ENCODE assay signal across 8 cellular contexts in genomic region chr20:50111120-50111828, GRCh38. TPM values are rescaled to one million over a fixed set of nuclear protein-coding genes. Genes with fewer than 3 reads are reported as not detected.
DNase-seq lines count a peak whose midpoint lies in the region; ATAC-seq, FAIRE-seq and TF ChIP-seq lines count a peak whose summit lies in the region.

No MANE protein-coding gene starts in this region.

- TF ChIP-seq CTCF in OCI-LY3 (IDR thresholded peaks at IDR 0.05; ENCODE audit: low read depth, low read length) (no peak), GM12878 (IDR thresholded peaks at IDR 0.05 in 2 of 3, conservative IDR thresholded peaks at IDR 0.05 in 1 of 3; ENCODE audit: control insufficient read depth in 2 of 3, extremely low read depth in 1 of 3, insufficient read depth in 1 of 3, low read depth in 3 of 3, low read length in 3 of 3) (no peak), mesothelial cell of epicardium (IDR thresholded peaks at IDR 0.05; ENCODE audit: unreplicated experiment) (no peak), thoracic aorta (IDR thresholded peaks at IDR 0.05) (no peak)

- no TSS peak for BruUV-seq in GM12878 (replicated peaks; lab: Mats Ljungman, UMichigan)

- no peaks in the 10 kb centered on the region for H3K27me3 ChIP-seq in CD4-positive, CD25-positive, alpha-beta regulatory T cell (ENCODE audit: control insufficient read depth, insufficient read depth, low read length)
- H3K27me3 ChIP-seq in OCI-LY3 (ENCODE audit: low read depth, low read length) (no peaks in the 10 kb centered on the region), GM12878 (replicated peaks in 1 of 2; ENCODE audit: control insufficient read depth in 2 of 2, insufficient read depth in 2 of 2, low read length in 1 of 2) (no peaks in the 10 kb centered on the region), thoracic aorta (replicated peaks; ENCODE audit: insufficient read depth) (no peaks in the 10 kb centered on the region)

- H3K4me2 ChIP-seq in OCI-LY3 (ENCODE audit: low read length) (peak overlapping the region; percentile 94), GM12878 (ENCODE audit: control insufficient read depth, insufficient read depth) (peak overlapping the region; percentile 91)

- H3K36me3 Mint-ChIP-seq in CD4-positive, CD25-positive, alpha-beta regulatory T cell, result no peaks in the 10 kb centered on the region
- H3K36me3 Mint-ChIP-seq in mesothelial cell of epicardium, result no peaks in the 10 kb centered on the region

- H3K79me2 ChIP-seq in OCI-LY3 (ENCODE audit: low read length) (peaks cover 83% of the 10 kb centered on the region), GM12878 (ENCODE audit: control insufficient read depth, insufficient read depth, low read length) (peaks cover 84% of the 10 kb centered on the region)

- H3K4me3 Mint-ChIP-seq in CD4-positive, CD25-positive, alpha-beta regulatory T cell, result peak overlapping the region; percentile 96 to 100 (median 98)
- H3K4me3 Mint-ChIP-seq in mesothelial cell of epicardium, result peak overlapping the region; percentile 95

- in situ Hi-C loops in GM12878 (cut with MboI), result no loop called here

- FAIRE-seq in GM12878 (lab: Jason Lieb, UNC), result no peak

- peaks cover 27 to 95% (median 84%) of the 10 kb centered on the region in 4 donors for H3K4me1 Mint-ChIP-seq in CD4-positive, CD25-positive, alpha-beta regulatory T cell
- peaks cover 70% of the 10 kb centered on the region for H3K4me1 Mint-ChIP-seq in mesothelial cell of epicardium

- CTCF ChIA-PET in GM12878 (lab: Yijun Ruan, JAX), result interaction anchor here (0.7 to 3.3 kb wide), 10 partner anchors 9 to 132 kb away, joined by 3 to 13 read pairs (median 4); partner anchors contain the start of gene PEDS1

- intact Hi-C loops in GM12878 (cut with micrococcal nuclease; ENCODE audit: unreplicated experiment), result loop anchor here (5.0 kb wide), 1 partner anchor 41 kb away; the partner anchor contains the start of gene PEDS1

- POLR2A ChIA-PET in GM12878 (lab: Charles Lee), result no interaction called here

- H3K36me3 ChIP-seq in CD4-positive, CD25-positive, alpha-beta regulatory T cell (ENCODE audit: control insufficient read depth, insufficient read depth, low read length), result no peaks in the 10 kb centered on the region
- H3K36me3 ChIP-seq in OCI-LY3 (replicated peaks; ENCODE audit: low read depth, low read length), result peaks cover 38% of the 10 kb centered on the region
- 0 out of 4 replicates have a peak, but pooled peaks cover 0 to 3% of the 10 kb centered on the region in 2 experiments for H3K36me3 ChIP-seq in GM12878 (ENCODE audit: control insufficient read depth in 2 of 2, insufficient read depth in 2 of 2, low read length in 1 of 2)
- H3K36me3 ChIP-seq in thoracic aorta, result no peaks in the 10 kb centered on the region

- peak overlapping the region; percentile 96 to 99 (median 98) for H3K27ac Mint-ChIP-seq in CD4-positive, CD25-positive, alpha-beta regulatory T cell
- H3K27ac Mint-ChIP-seq in mesothelial cell of epicardium, result peak overlapping the region; percentile 65

- WGBS in GM12878 (ENCODE audit: insufficient coverage, insufficient replicate concordance, low lambda C conversion rate, missing lambda C conversion rate), result 2% methylated on average over 10 of the region's 10 CpGs

- no peak for TF ChIP-seq EP300 in GM12878 (IDR thresholded peaks at IDR 0.05; ENCODE audit: borderline replicate concordance in 1 of 2, control insufficient read depth in 1 of 2, low read depth in 2 of 2, low read length in 2 of 2)

- no peaks in the 10 kb centered on the region for H3K9me3 ChIP-seq in CD4-positive, CD25-positive, alpha-beta regulatory T cell (ENCODE audit: control insufficient read depth in 2 of 2, low read length in 2 of 2)
- no peaks in the 10 kb centered on the region for H3K9me3 ChIP-seq in OCI-LY3 (ENCODE audit: insufficient read depth, low read length)
- no peaks in the 10 kb centered on the region for H3K9me3 ChIP-seq in GM12878 (replicated peaks; ENCODE audit: control insufficient read depth, insufficient read depth, low read length)
- no peaks in the 10 kb centered on the region for H3K9me3 ChIP-seq in thoracic aorta

- TF ChIP-seq RAD21 in GM12878 (IDR thresholded peaks at IDR 0.05; ENCODE audit: insufficient read depth, low read depth, low read length), result no peak

- peak overlapping the region; percentile 96 for H3K4me3 ChIP-seq in CD4-positive, CD25-positive, alpha-beta regulatory T cell (ENCODE audit: low read depth, low read length)
- H3K4me3 ChIP-seq in OCI-LY3 (ENCODE audit: low read length) (peak overlapping the region; percentile 87), GM12878 (peak overlapping the region; percentile 93), thoracic aorta (peak overlapping the region; percentile 91)

- SMC1A ChIA-PET in GM12878 (lab: Charles Lee; ENCODE audit: uncharacterized antibody, unreplicated experiment), result interaction anchor here (1.0 to 3.3 kb wide), 7 partner anchors 8 to 58 kb away, joined by 3 to 13 read pairs (median 5); partner anchors contain the start of gene PEDS1

- no peak for ATAC-seq in CD4-positive, CD25-positive, alpha-beta regulatory T cell (ENCODE audit: low read depth in 2 of 2)
- ATAC-seq in GM12878, result peak; percentile 27
- no peak for ATAC-seq in thoracic aorta (ENCODE audit: insufficient number of reproducible peaks, low FRiP score, low read depth)
- ATAC-seq in HG02610 (IDR thresholded peaks at IDR 0.05; ENCODE audit: unreplicated experiment), result no peak

- peaks cover 68% of the 10 kb centered on the region for H3K4me1 ChIP-seq in CD4-positive, CD25-positive, alpha-beta regulatory T cell (ENCODE audit: control insufficient read depth, insufficient read depth, low read length, poor library complexity, severe bottlenecking)
- peaks cover 52% of the 10 kb centered on the region for H3K4me1 ChIP-seq in OCI-LY3 (ENCODE audit: low read length)
- H3K4me1 ChIP-seq in GM12878 (ENCODE audit: control insufficient read depth, insufficient read depth, low read length), result peaks cover 46% of the 10 kb centered on the region
- peaks cover 26 to 83% of the 10 kb centered on the region in 2 donors for H3K4me1 ChIP-seq in thoracic aorta (ENCODE audit: control insufficient read depth in 1 of 2, low read depth in 2 of 2)

- H4K20me1 ChIP-seq in OCI-LY3 (ENCODE audit: insufficient read depth, low read length) (peaks cover 59% of the 10 kb centered on the region), GM12878 (ENCODE audit: control insufficient read depth, insufficient read depth) (peaks cover 14% of the 10 kb centered on the region)

- no peak overlapping the region for H2AFZ ChIP-seq in OCI-LY3 (ENCODE audit: low read depth, low read length)
- no peak overlapping the region for H2AFZ ChIP-seq in GM12878 (ENCODE audit: control insufficient read depth, low read depth, low read length)

- H3K9me3 Mint-ChIP-seq in CD4-positive, CD25-positive, alpha-beta regulatory T cell, result no peaks in the 10 kb centered on the region
- no peaks in the 10 kb centered on the region for H3K9me3 Mint-ChIP-seq in mesothelial cell of epicardium

- H3K27me3 Mint-ChIP-seq in CD4-positive, CD25-positive, alpha-beta regulatory T cell, result no peaks in the 10 kb centered on the region
- no peaks in the 10 kb centered on the region for H3K27me3 Mint-ChIP-seq in mesothelial cell of epicardium (ENCODE audit: low read depth)

- DNase-seq in CD4-positive, CD25-positive, alpha-beta regulatory T cell, result peak in 1 of 3 donors; percentile 31
- DNase-seq in GM12878 (ENCODE audit: low read depth, low spot score) (no peak), mesothelial cell of epicardium (ENCODE audit: low spot score in 2 of 2, unreplicated experiment in 2 of 2) (no peak), thoracic aorta (ENCODE audit: low spot score) (no peak), cerebellar cortex (ENCODE audit: low spot score) (no peak), NCI-H2196 (lab: John Stamatoyannopoulos, UW; ENCODE audit: unreplicated experiment) (no peak)

- RAD21 ChIA-PET in GM12878 (lab: Charles Lee; ENCODE audit: unreplicated experiment), result interaction anchor here (1.1 to 2.5 kb wide), 2 partner anchors 40 to 42 kb away, joined by 4 to 9 read pairs; partner anchors contain the start of gene PEDS1

- TF ChIP-seq POLR2A in GM12878 (IDR thresholded peaks at IDR 0.05; ENCODE audit: low read depth, low read length), result no peak

- H3K9ac ChIP-seq in OCI-LY3 (ENCODE audit: low read length), result peak overlapping the region; percentile 95
- peak overlapping the region; percentile 94 for H3K9ac ChIP-seq in GM12878 (ENCODE audit: control insufficient read depth, insufficient read depth, low read length)

- peak overlapping the region; percentile 92 for H3K27ac ChIP-seq in CD4-positive, CD25-positive, alpha-beta regulatory T cell (ENCODE audit: insufficient read depth, low read length, poor library complexity, severe bottlenecking)
- H3K27ac ChIP-seq in OCI-LY3 (ENCODE audit: low read length) (0 out of 2 replicates have a peak overlapping the region, but pooled peaks have one; percentile 78), GM12878 (ENCODE audit: control insufficient read depth, insufficient read depth) (peak overlapping the region; percentile 87), thoracic aorta (peak overlapping the region in 1 of 2 donors; percentile 95)

RNA-seq across cellular contexts. Expression of gene UBE2V1, which starts 1.7 kb away (rescaled TPM):
- total RNA-seq in CD4-positive, CD25-positive, alpha-beta regulatory T cell, result 124 TPM
- polyA plus RNA-seq in CD4-positive, CD25-positive, alpha-beta regulatory T cell, result 100 to 1,000 TPM; 115 to 130 (median 127) TPM
- 310 and 312 TPM in 2 replicates for total RNA-seq in GM12878 (2013; cell fraction: nucleolus; rRNA removed)
- 51.8 and 57.8 TPM in 2 replicates for total RNA-seq in GM12878 (2014; rRNA removed)
- 87.4 and 90.5 TPM in 2 replicates for total RNA-seq in GM12878 (2014; rRNA removed; fragmentation: Illumina TruSeq; extraction: Trizol)
- total RNA-seq in GM12878 (2021), result 102 and 104 TPM in 2 replicates
- 80.2 TPM for polyA plus RNA-seq in GM12878 (2011; ENCODE audit: low read depth)
- polyA plus RNA-seq in GM12878 (2011; rRNA removed), result 110 and 131 TPM in 2 replicates
- polyA plus RNA-seq in GM12878 (2011; cell fraction: cytosol; rRNA removed), result 88.2 and 104 TPM in 2 replicates
- polyA plus RNA-seq in GM12878 (2011; cell fraction: nucleus; rRNA removed), result 79.4 and 82.7 TPM in 2 replicates
- polyA plus RNA-seq in GM12878 (2012), result 116 and 119 TPM in 2 replicates
- 219 and 257 TPM in 2 replicates for polyA plus RNA-seq in GM12878 (2014; fragmentation: Illumina TruSeq; extraction: Trizol)
- 100 to 1,000 TPM; 151 to 215 TPM for polyA plus RNA-seq in GM12878 (2014; fragmentation: Nextera tagmentation; extraction: Ambion mirVana)
- polyA plus RNA-seq in GM12878 (2014; rRNA removed), result 109 and 131 TPM in 2 replicates
- 100 to 1,000 TPM; 181 to 188 TPM for polyA plus RNA-seq in GM12878 (2016; fragmentation: Nextera tagmentation; extraction: Ambion mirVana)
- 86.5 and 87.4 TPM in 2 replicates for polyA minus RNA-seq in GM12878 (2011; rRNA and poly(A)+ RNA removed)
- 32.2 and 38.4 TPM in 2 replicates for polyA minus RNA-seq in GM12878 (2011; cell fraction: cytosol; rRNA and poly(A)+ RNA removed)
- 50.2 and 71.6 TPM in 2 replicates for polyA minus RNA-seq in GM12878 (2011; cell fraction: nucleus; rRNA and poly(A)+ RNA removed)
- total RNA-seq in mesothelial cell of epicardium, result 134 to 139 TPM (median 138 TPM) in 3 replicates
- 10 to 100 TPM; 91.7 to 98.4 TPM for total RNA-seq in thoracic aorta

RNA-seq across cellular contexts. Expression of gene PEDS1, which starts 42.2 kb away (rescaled TPM):
- 26.4 TPM for total RNA-seq in CD4-positive, CD25-positive, alpha-beta regulatory T cell
- polyA plus RNA-seq in CD4-positive, CD25-positive, alpha-beta regulatory T cell, result 10 to 100 TPM; 16.8 to 18.3 (median 17.8) TPM
- total RNA-seq in GM12878 (2013; cell fraction: nucleolus; rRNA removed), result 8.1 and 8.4 TPM in 2 replicates
- total RNA-seq in GM12878 (2014; rRNA removed) (24.2 and 24.5 TPM in 2 replicates), GM12878 (2014; rRNA removed; fragmentation: Illumina TruSeq; extraction: Trizol) (12.1 and 12.2 TPM in 2 replicates), GM12878 (2021) (15.1 and 15.4 TPM in 2 replicates), mesothelial cell of epicardium (30.3 to 32.3 TPM (median 30.3 TPM) in 3 replicates), thoracic aorta (10 to 100 TPM; 21.2 to 34.3 TPM)
- 5.8 TPM for polyA plus RNA-seq in GM12878 (2011; ENCODE audit: low read depth)
- polyA plus RNA-seq in GM12878 (2011; rRNA removed) (5.2 and 15.9 TPM in 2 replicates), GM12878 (2014; fragmentation: Illumina TruSeq; extraction: Trizol) (9.9 and 17.8 TPM in 2 replicates), GM12878 (2014; fragmentation: Nextera tagmentation; extraction: Ambion mirVana) (1 to 10 TPM; 1.7 to 4.3 TPM), GM12878 (2014; rRNA removed) (25.6 and 26.1 TPM in 2 replicates), GM12878 (2016; fragmentation: Nextera tagmentation; extraction: Ambion mirVana) (10 to 100 TPM; 19.7 to 20.9 TPM)
- 21.9 and 24.8 TPM in 2 replicates for polyA plus RNA-seq in GM12878 (2011; cell fraction: cytosol; rRNA removed)
- 11.9 and 13.4 TPM in 2 replicates for polyA plus RNA-seq in GM12878 (2011; cell fraction: nucleus; rRNA removed)
- 10.5 and 11.6 TPM in 2 replicates for polyA plus RNA-seq in GM12878 (2012)
- polyA minus RNA-seq in GM12878 (2011; rRNA and poly(A)+ RNA removed), result 28.9 and 31.5 TPM in 2 replicates
- polyA minus RNA-seq in GM12878 (2011; cell fraction: cytosol; rRNA and poly(A)+ RNA removed), result 11.8 and 15.8 TPM in 2 replicates
- 2.1 and 4.2 TPM in 2 replicates for polyA minus RNA-seq in GM12878 (2011; cell fraction: nucleus; rRNA and poly(A)+ RNA removed)
